1 cellular context compared by ENCODE assay signal in the genomic region with DNA sequence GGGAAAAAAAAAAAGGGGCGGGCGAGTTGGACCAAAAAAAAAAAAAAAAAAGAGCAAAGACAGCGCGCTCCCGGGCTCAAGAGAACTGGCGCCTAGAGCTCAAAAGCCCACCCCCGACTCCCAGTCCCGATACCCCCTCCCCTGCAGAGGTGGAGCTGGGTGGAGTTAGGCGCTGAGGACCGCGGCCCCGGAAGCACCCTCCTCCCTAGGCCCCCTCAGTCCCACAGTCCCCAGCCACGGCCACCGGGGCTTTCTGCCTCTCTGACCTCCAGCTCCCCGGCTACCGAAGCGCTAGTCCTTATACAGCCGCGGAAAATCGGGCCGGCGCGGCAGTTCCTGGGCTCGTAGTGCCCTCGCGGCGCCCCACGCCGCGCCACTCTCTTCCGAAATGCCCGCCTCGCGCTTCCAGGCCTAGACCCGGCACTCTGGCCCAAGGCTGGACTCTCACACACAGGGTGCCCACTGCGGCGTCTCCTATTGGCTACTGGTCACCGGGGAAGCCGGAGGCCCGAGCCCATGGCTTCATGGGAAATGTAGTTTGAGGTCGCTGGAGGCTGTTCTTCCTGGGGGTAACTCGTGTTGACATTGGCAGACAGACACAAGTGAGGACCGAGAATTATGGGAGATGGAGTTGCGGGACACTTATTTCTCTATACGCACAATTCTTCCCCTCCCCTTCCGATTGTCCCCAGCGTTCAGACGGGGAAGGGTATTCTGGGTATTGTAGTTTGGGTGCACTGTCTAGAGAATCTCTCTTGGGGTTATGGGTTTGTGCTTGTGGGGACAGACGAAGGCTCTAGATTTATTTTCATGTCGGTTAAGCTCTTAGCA.
TF ChIP-seq lines count a peak whose summit lies in the region.

A gene with protein sequence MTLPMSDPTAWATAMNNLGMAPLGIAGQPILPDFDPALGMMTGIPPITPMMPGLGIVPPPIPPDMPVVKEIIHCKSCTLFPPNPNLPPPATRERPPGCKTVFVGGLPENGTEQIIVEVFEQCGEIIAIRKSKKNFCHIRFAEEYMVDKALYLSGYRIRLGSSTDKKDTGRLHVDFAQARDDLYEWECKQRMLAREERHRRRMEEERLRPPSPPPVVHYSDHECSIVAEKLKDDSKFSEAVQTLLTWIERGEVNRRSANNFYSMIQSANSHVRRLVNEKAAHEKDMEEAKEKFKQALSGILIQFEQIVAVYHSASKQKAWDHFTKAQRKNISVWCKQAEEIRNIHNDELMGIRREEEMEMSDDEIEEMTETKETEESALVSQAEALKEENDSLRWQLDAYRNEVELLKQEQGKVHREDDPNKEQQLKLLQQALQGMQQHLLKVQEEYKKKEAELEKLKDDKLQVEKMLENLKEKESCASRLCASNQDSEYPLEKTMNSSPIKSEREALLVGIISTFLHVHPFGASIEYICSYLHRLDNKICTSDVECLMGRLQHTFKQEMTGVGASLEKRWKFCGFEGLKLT (minus strand): TSS at position 427 of the 831 bp plus-strand sequence. CDS start 199,993 bp downstream, outside the sequence.

TF ChIP-seq in K562, 482 proteins besides CTCF, POLR2A, EP300 and RAD21 (continued from another document and continues in another):
- TF ChIP-seq MGA (IDR thresholded peaks at IDR 0.05) (peak; percentile 60), SRSF9 (IDR thresholded peaks at IDR 0.05; ENCODE audit: borderline replicate concordance, low read depth, low read length) (no peak), SETDB1 (IDR thresholded peaks at IDR 0.05; ENCODE audit: low read length) (no peak), CREB5 (CRISPR knock-in tag; IDR thresholded peaks at IDR 0.05) (no peak), POLR2AphosphoS5 (IDR thresholded peaks at IDR 0.05; ENCODE audit: control insufficient read depth, insufficient read depth, low read depth, low read length) (peak; percentile 79), ZBTB5 (IDR thresholded peaks at IDR 0.05) (no peak), U2AF2 (optimal IDR thresholded peaks at IDR 0.05; ENCODE audit: low read depth, low read length) (no peak), ZNF561 (CRISPR knock-in tag; conservative IDR thresholded peaks at IDR 0.05) (no peak), TRIM28 (IDR thresholded peaks at IDR 0.05) (no peak), ZNF311 (CRISPR knock-in tag; IDR thresholded peaks at IDR 0.05) (no peak), DACH1 (IDR thresholded peaks at IDR 0.05; ENCODE audit: partially characterized antibody) (no peak), ARID2 (IDR thresholded peaks at IDR 0.05) (no peak), XRCC5 (IDR thresholded peaks at IDR 0.05; ENCODE audit: low read depth, low read length) (no peak), ELF4 (CRISPR knock-in tag; IDR thresholded peaks at IDR 0.05) (no peak), FOXJ2 (tag; IDR thresholded peaks at IDR 0.05) (peak; percentile 85), NRF1 (conservative IDR thresholded peaks at IDR 0.05 in 1 of 2, IDR thresholded peaks at IDR 0.05 in 1 of 2) (peak; percentile 50 to 61), THRB (CRISPR knock-in tag; conservative IDR thresholded peaks at IDR 0.05) (no peak), EGR1 (conservative IDR thresholded peaks at IDR 0.05) (0 out of 2 replicates have a peak, but pooled peaks have one; percentile 22), ZNF551 (CRISPR knock-in tag; IDR thresholded peaks at IDR 0.05) (no peak), RHOXF2B (CRISPR knock-in tag; conservative IDR thresholded peaks at IDR 0.05) (no peak), ZNF316 (IDR thresholded peaks at IDR 0.05) (no peak), ZNF830 (CRISPR knock-in tag; IDR thresholded peaks at IDR 0.05) (no peak), E2F1 (CRISPR knock-in tag; IDR thresholded peaks at IDR 0.05) (no peak), PHF8 (IDR thresholded peaks at IDR 0.05; ENCODE audit: borderline replicate concordance, low read length) (peak; percentile 99), TEAD1 (CRISPR knock-in tag; IDR thresholded peaks at IDR 0.05) (no peak), TBL1XR1 (IDR thresholded peaks at IDR 0.05; ENCODE audit: low read length in 2 of 2) (peak in 1 of 2 experiments; percentile 14; a peak in 1 of 4 replicates), E2F3 (CRISPR knock-in tag; IDR thresholded peaks at IDR 0.05) (no peak), CHD1 (IDR thresholded peaks at IDR 0.05; ENCODE audit: low read length) (no peak), MCM7 (IDR thresholded peaks at IDR 0.05) (no peak)
- TF ChIP-seq, protein P1, sequence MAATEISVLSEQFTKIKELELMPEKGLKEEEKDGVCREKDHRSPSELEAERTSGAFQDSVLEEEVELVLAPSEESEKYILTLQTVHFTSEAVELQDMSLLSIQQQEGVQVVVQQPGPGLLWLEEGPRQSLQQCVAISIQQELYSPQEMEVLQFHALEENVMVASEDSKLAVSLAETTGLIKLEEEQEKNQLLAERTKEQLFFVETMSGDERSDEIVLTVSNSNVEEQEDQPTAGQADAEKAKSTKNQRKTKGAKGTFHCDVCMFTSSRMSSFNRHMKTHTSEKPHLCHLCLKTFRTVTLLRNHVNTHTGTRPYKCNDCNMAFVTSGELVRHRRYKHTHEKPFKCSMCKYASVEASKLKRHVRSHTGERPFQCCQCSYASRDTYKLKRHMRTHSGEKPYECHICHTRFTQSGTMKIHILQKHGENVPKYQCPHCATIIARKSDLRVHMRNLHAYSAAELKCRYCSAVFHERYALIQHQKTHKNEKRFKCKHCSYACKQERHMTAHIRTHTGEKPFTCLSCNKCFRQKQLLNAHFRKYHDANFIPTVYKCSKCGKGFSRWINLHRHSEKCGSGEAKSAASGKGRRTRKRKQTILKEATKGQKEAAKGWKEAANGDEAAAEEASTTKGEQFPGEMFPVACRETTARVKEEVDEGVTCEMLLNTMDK (IDR thresholded peaks at IDR 0.05; ENCODE audit: borderline replicate concordance, insufficient read depth, low read depth, low read length, poor library complexity, severe bottlenecking) = no peak
